1 cellular context compared by ENCODE assay signal in the genomic region with DNA sequence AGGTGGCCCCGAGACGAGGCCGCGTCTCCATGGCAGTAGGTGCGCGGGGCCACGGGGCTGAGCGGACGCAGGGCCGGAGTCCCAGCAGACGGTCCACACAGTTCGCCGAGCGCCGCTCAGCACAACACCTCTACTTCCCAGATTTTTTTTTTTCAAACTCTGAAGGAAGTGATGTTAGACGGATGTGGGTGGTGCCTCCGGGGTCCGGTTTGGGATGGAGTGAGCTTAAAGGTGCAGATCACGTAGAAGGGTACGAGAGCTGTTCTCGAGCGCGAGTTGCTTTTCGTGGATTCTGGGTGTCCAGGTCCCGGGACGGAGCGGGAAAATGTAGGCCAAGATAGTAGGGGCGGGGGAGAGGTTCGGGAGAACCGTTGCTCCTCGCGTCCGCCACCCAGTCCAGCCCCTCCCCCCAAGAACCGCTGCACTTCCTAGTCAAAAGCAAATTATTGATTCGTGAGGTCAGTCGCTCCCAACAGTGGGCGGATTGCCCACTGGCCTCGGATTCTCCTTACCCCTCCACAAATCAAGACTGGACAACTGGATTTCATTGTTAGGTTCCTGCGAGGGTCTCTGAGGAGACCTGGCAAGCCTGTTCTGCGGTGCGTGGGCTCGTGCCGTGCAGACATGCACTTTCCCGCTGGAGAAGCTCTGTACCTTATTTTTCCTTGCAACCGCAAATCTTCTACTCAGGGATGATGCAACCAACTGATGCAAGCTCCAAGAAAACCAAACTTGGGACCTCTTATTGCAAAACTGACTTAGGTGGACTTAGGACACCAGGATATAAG.
TF ChIP-seq lines count a peak whose summit lies in the region.

TSS of gene TXNDC12 (minus strand) at position 126 of the 788 bp plus-strand sequence. CDS start at position 31, 95 bp downstream.

TF ChIP-seq in HepG2, 621 proteins besides CTCF, POLR2A, EP300 and RAD21 (continued from another document and continues in another):
- TF ChIP-seq AHR (CRISPR knock-in tag; IDR thresholded peaks at IDR 0.05) (no peak; the same call in 1 of the 2 replicates), SIN3B (IDR thresholded peaks at IDR 0.05; ENCODE audit: low read length) (no peak), KDM4B (CRISPR knock-in tag; IDR thresholded peaks at IDR 0.05) (no peak), EZH2 (conservative IDR thresholded peaks at IDR 0.05; ENCODE audit: low read depth, low read length) (no peak), AGO1 (IDR thresholded peaks at IDR 0.05; ENCODE audit: low read depth, low read length, poor library complexity, severe bottlenecking) (peak; percentile 52), NFIB (CRISPR knock-in tag; IDR thresholded peaks at IDR 0.05; ENCODE audit: borderline replicate concordance) (no peak), MYC (CRISPR knock-in tag; IDR thresholded peaks at IDR 0.05; ENCODE audit: borderline replicate concordance) (peak; percentile 72; the same call in 1 of the 2 replicates), FOXA3 (CRISPR knock-in tag; IDR thresholded peaks at IDR 0.05) (peak; percentile 47), NPAS2 (CRISPR knock-in tag; IDR thresholded peaks at IDR 0.05; ENCODE audit: borderline replicate concordance) (no peak), ZNF564 (CRISPR knock-in tag; IDR thresholded peaks at IDR 0.05) (peak; percentile 62; the same call in 1 of the 2 replicates), SKIL (CRISPR knock-in tag; IDR thresholded peaks at IDR 0.05; ENCODE audit: borderline replicate concordance) (no peak), MXD4 (CRISPR knock-in tag; IDR thresholded peaks at IDR 0.05) (peak; percentile 58; the same call in 1 of the 2 replicates), ZSCAN9 (CRISPR knock-in tag; IDR thresholded peaks at IDR 0.05; ENCODE audit: borderline replicate concordance) (peak; percentile 66; the same call in 1 of the 2 replicates), KDM6A (CRISPR knock-in tag; IDR thresholded peaks at IDR 0.05; ENCODE audit: low read depth) (no peak), YEATS2 (CRISPR knock-in tag; IDR thresholded peaks at IDR 0.05; ENCODE audit: borderline replicate concordance) (peak; percentile 86; the same call in 1 of the 2 replicates), ZFP36L2 (CRISPR knock-in tag; IDR thresholded peaks at IDR 0.05) (no peak; the same call in 1 of the 2 replicates), PRPF4 (IDR thresholded peaks at IDR 0.05; ENCODE audit: low read depth, low read length, poor library complexity, severe bottlenecking) (peak; percentile 61), ZNF761 (CRISPR knock-in tag; conservative IDR thresholded peaks at IDR 0.05) (0 out of 2 replicates have a peak, but pooled peaks have one; percentile 23), HOXA3 (CRISPR knock-in tag; IDR thresholded peaks at IDR 0.05) (peak; percentile 78), TBX3 (IDR thresholded peaks at IDR 0.05; ENCODE audit: borderline replicate concordance) (no peak), ZNF773 (CRISPR knock-in tag; IDR thresholded peaks at IDR 0.05; ENCODE audit: borderline replicate concordance) (no peak), KDM5B (CRISPR knock-in tag; IDR thresholded peaks at IDR 0.05; ENCODE audit: borderline replicate concordance) (peak; percentile 79; the same call in 1 of the 2 replicates), FOSL1 (CRISPR knock-in tag; IDR thresholded peaks at IDR 0.05; ENCODE audit: borderline replicate concordance) (no peak; the same call in 1 of the 2 replicates), CCAR2 (optimal IDR thresholded peaks at IDR 0.05; ENCODE audit: low read depth, low read length) (no peak), SALL1 (CRISPR knock-in tag; IDR thresholded peaks at IDR 0.05) (peak; percentile 78), ZSCAN12 (CRISPR knock-in tag; IDR thresholded peaks at IDR 0.05) (no peak; the same call in 1 of the 2 replicates), RFXAP (CRISPR knock-in tag; IDR thresholded peaks at IDR 0.05; ENCODE audit: borderline replicate concordance) (peak; percentile 90)
- TF ChIP-seq, protein P1, sequence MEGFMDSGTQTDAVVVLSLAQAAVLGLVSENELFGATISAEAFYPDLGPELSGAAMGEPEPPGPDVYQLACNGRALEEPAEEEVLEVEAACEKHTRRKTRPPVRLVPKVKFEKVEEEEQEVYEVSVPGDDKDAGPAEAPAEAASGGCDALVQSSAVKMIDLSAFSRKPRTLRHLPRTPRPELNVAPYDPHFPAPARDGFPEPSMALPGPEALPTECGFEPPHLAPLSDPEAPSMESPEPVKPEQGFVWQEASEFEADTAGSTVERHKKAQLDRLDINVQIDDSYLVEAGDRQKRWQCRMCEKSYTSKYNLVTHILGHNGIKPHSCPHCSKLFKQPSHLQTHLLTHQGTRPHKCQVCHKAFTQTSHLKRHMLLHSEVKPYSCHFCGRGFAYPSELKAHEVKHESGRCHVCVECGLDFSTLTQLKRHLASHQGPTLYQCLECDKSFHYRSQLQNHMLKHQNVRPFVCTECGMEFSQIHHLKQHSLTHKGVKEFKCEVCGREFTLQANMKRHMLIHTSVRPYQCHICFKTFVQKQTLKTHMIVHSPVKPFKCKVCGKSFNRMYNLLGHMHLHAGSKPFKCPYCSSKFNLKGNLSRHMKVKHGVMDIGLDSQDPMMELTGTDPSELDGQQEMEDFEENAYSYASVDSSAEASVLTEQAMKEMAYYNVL (CRISPR knock-in tag; IDR thresholded peaks at IDR 0.05; ENCODE audit: borderline replicate concordance), result peak; percentile 47; the same call in 1 of the 2 replicates
- TF ChIP-seq, protein P2, sequence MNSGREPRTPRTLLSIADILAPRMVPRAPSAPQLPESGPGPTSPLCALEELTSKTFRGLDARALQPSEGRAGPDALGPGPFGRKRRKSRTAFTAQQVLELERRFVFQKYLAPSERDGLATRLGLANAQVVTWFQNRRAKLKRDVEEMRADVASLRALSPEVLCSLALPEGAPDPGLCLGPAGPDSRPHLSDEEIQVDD (CRISPR knock-in tag; IDR thresholded peaks at IDR 0.05; ENCODE audit: borderline replicate concordance), result no peak
- TF ChIP-seq, protein P3, sequence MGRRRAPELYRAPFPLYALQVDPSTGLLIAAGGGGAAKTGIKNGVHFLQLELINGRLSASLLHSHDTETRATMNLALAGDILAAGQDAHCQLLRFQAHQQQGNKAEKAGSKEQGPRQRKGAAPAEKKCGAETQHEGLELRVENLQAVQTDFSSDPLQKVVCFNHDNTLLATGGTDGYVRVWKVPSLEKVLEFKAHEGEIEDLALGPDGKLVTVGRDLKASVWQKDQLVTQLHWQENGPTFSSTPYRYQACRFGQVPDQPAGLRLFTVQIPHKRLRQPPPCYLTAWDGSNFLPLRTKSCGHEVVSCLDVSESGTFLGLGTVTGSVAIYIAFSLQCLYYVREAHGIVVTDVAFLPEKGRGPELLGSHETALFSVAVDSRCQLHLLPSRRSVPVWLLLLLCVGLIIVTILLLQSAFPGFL (CRISPR knock-in tag; IDR thresholded peaks at IDR 0.05), result no peak
- TF ChIP-seq, protein P4, sequence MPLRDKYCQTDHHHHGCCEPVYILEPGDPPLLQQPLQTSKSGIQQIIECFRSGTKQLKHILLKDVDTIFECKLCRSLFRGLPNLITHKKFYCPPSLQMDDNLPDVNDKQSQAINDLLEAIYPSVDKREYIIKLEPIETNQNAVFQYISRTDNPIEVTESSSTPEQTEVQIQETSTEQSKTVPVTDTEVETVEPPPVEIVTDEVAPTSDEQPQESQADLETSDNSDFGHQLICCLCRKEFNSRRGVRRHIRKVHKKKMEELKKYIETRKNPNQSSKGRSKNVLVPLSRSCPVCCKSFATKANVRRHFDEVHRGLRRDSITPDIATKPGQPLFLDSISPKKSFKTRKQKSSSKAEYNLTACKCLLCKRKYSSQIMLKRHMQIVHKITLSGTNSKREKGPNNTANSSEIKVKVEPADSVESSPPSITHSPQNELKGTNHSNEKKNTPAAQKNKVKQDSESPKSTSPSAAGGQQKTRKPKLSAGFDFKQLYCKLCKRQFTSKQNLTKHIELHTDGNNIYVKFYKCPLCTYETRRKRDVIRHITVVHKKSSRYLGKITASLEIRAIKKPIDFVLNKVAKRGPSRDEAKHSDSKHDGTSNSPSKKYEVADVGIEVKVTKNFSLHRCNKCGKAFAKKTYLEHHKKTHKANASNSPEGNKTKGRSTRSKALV (CRISPR knock-in tag; IDR thresholded peaks at IDR 0.05), result no peak
- TF ChIP-seq, protein P5, sequence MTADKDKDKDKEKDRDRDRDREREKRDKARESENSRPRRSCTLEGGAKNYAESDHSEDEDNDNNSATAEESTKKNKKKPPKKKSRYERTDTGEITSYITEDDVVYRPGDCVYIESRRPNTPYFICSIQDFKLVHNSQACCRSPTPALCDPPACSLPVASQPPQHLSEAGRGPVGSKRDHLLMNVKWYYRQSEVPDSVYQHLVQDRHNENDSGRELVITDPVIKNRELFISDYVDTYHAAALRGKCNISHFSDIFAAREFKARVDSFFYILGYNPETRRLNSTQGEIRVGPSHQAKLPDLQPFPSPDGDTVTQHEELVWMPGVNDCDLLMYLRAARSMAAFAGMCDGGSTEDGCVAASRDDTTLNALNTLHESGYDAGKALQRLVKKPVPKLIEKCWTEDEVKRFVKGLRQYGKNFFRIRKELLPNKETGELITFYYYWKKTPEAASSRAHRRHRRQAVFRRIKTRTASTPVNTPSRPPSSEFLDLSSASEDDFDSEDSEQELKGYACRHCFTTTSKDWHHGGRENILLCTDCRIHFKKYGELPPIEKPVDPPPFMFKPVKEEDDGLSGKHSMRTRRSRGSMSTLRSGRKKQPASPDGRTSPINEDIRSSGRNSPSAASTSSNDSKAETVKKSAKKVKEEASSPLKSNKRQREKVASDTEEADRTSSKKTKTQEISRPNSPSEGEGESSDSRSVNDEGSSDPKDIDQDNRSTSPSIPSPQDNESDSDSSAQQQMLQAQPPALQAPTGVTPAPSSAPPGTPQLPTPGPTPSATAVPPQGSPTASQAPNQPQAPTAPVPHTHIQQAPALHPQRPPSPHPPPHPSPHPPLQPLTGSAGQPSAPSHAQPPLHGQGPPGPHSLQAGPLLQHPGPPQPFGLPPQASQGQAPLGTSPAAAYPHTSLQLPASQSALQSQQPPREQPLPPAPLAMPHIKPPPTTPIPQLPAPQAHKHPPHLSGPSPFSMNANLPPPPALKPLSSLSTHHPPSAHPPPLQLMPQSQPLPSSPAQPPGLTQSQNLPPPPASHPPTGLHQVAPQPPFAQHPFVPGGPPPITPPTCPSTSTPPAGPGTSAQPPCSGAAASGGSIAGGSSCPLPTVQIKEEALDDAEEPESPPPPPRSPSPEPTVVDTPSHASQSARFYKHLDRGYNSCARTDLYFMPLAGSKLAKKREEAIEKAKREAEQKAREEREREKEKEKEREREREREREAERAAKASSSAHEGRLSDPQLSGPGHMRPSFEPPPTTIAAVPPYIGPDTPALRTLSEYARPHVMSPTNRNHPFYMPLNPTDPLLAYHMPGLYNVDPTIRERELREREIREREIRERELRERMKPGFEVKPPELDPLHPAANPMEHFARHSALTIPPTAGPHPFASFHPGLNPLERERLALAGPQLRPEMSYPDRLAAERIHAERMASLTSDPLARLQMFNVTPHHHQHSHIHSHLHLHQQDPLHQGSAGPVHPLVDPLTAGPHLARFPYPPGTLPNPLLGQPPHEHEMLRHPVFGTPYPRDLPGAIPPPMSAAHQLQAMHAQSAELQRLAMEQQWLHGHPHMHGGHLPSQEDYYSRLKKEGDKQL (CRISPR knock-in tag; IDR thresholded peaks at IDR 0.05; ENCODE audit: low read depth), result no peak
- TF ChIP-seq, protein P6, sequence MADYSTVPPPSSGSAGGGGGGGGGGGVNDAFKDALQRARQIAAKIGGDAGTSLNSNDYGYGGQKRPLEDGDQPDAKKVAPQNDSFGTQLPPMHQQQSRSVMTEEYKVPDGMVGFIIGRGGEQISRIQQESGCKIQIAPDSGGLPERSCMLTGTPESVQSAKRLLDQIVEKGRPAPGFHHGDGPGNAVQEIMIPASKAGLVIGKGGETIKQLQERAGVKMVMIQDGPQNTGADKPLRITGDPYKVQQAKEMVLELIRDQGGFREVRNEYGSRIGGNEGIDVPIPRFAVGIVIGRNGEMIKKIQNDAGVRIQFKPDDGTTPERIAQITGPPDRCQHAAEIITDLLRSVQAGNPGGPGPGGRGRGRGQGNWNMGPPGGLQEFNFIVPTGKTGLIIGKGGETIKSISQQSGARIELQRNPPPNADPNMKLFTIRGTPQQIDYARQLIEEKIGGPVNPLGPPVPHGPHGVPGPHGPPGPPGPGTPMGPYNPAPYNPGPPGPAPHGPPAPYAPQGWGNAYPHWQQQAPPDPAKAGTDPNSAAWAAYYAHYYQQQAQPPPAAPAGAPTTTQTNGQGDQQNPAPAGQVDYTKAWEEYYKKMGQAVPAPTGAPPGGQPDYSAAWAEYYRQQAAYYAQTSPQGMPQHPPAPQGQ (CRISPR knock-in tag; IDR thresholded peaks at IDR 0.05; ENCODE audit: borderline replicate concordance), result no peak; the same call in 1 of the 2 replicates
- TF ChIP-seq, protein P7, sequence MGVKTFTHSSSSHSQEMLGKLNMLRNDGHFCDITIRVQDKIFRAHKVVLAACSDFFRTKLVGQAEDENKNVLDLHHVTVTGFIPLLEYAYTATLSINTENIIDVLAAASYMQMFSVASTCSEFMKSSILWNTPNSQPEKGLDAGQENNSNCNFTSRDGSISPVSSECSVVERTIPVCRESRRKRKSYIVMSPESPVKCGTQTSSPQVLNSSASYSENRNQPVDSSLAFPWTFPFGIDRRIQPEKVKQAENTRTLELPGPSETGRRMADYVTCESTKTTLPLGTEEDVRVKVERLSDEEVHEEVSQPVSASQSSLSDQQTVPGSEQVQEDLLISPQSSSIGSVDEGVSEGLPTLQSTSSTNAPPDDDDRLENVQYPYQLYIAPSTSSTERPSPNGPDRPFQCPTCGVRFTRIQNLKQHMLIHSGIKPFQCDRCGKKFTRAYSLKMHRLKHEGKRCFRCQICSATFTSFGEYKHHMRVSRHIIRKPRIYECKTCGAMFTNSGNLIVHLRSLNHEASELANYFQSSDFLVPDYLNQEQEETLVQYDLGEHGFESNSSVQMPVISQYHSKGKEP (CRISPR knock-in tag; IDR thresholded peaks at IDR 0.05), result no peak
- TF ChIP-seq, protein P8, sequence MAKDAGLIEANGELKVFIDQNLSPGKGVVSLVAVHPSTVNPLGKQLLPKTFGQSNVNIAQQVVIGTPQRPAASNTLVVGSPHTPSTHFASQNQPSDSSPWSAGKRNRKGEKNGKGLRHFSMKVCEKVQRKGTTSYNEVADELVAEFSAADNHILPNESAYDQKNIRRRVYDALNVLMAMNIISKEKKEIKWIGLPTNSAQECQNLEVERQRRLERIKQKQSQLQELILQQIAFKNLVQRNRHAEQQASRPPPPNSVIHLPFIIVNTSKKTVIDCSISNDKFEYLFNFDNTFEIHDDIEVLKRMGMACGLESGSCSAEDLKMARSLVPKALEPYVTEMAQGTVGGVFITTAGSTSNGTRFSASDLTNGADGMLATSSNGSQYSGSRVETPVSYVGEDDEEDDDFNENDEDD (CRISPR knock-in tag; IDR thresholded peaks at IDR 0.05; ENCODE audit: borderline replicate concordance), result no peak
